In the genomic region with DNA sequence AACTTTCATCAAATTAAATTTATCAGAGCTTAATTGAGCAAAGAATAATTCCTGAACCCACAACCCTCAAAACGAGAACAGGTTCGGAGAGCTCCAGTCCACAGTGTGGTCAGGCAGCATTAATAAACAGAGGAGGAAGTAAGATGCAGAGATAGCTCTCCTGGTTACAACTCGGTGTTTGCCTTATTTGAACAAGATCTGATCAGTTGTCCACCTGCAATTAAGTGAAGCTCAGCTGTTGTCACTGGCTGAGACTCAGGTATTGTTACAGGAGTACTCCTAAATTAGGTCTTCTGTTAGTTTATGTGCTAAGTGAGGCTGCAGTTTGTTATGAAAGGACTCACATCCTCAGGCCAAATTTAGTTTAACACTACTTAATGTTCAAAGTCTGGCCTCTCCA, we compare ENCODE assay signal across 19 cellular contexts.
DNase-seq lines count a peak whose midpoint lies in the region; ATAC-seq and TF ChIP-seq lines count a peak whose summit lies in the region.
"Had no signal": no experiment of that assay in that cellular context is flagged by ENCODE, and none has a peak within 500 bp of the region (broad histone marks: within the 10 kb centered on the region; RNA-seq: fewer than 3 reads in every experiment).

No MANE protein-coding gene starts in this region.

- H3K27ac Mint-ChIP-seq in activated T-helper 1 cell treated with anti-CD3 and anti-CD28 coated beads, Interleukin-12 subunit alpha, Interleukin-12 subunit beta, Interleukin-2, Interleukin-4 antibody, amounts not matched to agents 30 ng/mL and 10 ng/mL and 1 ng/mL, durations not matched to agents 14 hours and 24 hours and 36 hours, result no peak overlapping the region
- H3K27ac Mint-ChIP-seq: activated CD4-positive, alpha-beta memory T cell treated with anti-CD3 and anti-CD28 coated beads for 36 hours; activated naive CD4-positive, alpha-beta T cell treated with anti-CD3 and anti-CD28 coated beads for 36 hours; naive thymus-derived CD8-positive, alpha-beta T cell had no signal

- intact Hi-C loops in IMR-90 (cut with micrococcal nuclease), result loop anchor here (5.0 to 10.0 kb wide), 3 partner anchors 308 to 1255 kb away; no protein-coding TSS in a partner anchor
- intact Hi-C loops in left colon (cut with DNase I, micrococcal nuclease), result loop anchor here in 1 of 2 donors (10.0 kb wide), 1 partner anchor 458 kb away; no protein-coding TSS in a partner anchor
- intact Hi-C loops in activated T-helper 1 cell treated with anti-CD3 and anti-CD28 coated beads, Interleukin-12 subunit alpha, Interleukin-12 subunit beta, Interleukin-2, Interleukin-4 antibody, amounts not matched to agents 30 ng/mL and 10 ng/mL and 1 ng/mL, durations not matched to agents 14 hours and 24 hours and 36 hours (cut with micrococcal nuclease), result no loop called here

- H4K8ac ChIP-seq in IMR-90 (ENCODE audit: low read depth in 2 of 2, low read length in 2 of 2), result no peak overlapping the region

- H3K9me1 ChIP-seq in IMR-90 (ENCODE audit: insufficient read depth, low read length), result no peaks in the 10 kb centered on the region

- no peak for ATAC-seq in IMR-90 (ENCODE audit: low read depth)
- peak; percentile 33 for ATAC-seq in left colon
- ATAC-seq: gastrocnemius medialis; naive thymus-derived CD8-positive, alpha-beta T cell; stimulated activated naive CD8-positive, alpha-beta T cell treated with anti-CD3 and anti-CD28 coated beads, Interleukin-15, Interleukin-2, amounts not matched to agents 100 U/mL and 50 U/mL, for 24 hours had no signal

- H4K5ac ChIP-seq in IMR-90 (ENCODE audit: low read depth, low read length), result no peak overlapping the region

- in situ Hi-C loops in IMR-90 (cut with MboI; ENCODE audit: low sequenced_read_pairs), result loop anchor here (10.0 to 25.0 kb wide), 4 partner anchors 58 to 708 kb away; no protein-coding TSS in a partner anchor

- H3K4me2 ChIP-seq in IMR-90 (ENCODE audit: low read depth, low read length), result no peak overlapping the region

- no peaks in the 10 kb centered on the region for H3K36me3 Mint-ChIP-seq in activated T-helper 1 cell treated with anti-CD3 and anti-CD28 coated beads, Interleukin-12 subunit alpha, Interleukin-12 subunit beta, Interleukin-2, Interleukin-4 antibody, amounts not matched to agents 30 ng/mL and 10 ng/mL and 1 ng/mL, durations not matched to agents 14 hours and 24 hours and 36 hours (ENCODE audit: low read depth)
- H3K36me3 Mint-ChIP-seq: activated CD4-positive, alpha-beta memory T cell treated with anti-CD3 and anti-CD28 coated beads for 36 hours; naive thymus-derived CD8-positive, alpha-beta T cell had no signal

- no peak for TF ChIP-seq CTCF in IMR-90 (conservative IDR thresholded peaks at IDR 0.05; ENCODE audit: low read depth, low read length)

- H3K27me3 Mint-ChIP-seq in activated T-helper 1 cell treated with anti-CD3 and anti-CD28 coated beads, Interleukin-12 subunit alpha, Interleukin-12 subunit beta, Interleukin-2, Interleukin-4 antibody, amounts not matched to agents 30 ng/mL and 10 ng/mL and 1 ng/mL, durations not matched to agents 14 hours and 24 hours and 36 hours (ENCODE audit: insufficient read depth), result no peaks in the 10 kb centered on the region
- H3K27me3 Mint-ChIP-seq: activated CD4-positive, alpha-beta memory T cell treated with anti-CD3 and anti-CD28 coated beads for 36 hours had no signal

- no peak overlapping the region for H2AFZ ChIP-seq in IMR-90 (replicated peaks; ENCODE audit: low read length, poor library complexity)
- H2AFZ ChIP-seq: parathyroid adenoma had no signal

- no peak overlapping the region; the same call in 1 of the 2 replicates for H2AK5ac ChIP-seq in IMR-90 (ENCODE audit: low read depth, low read length)

- DNase-seq in DMS153 treated with DMSO at 0.1 percent for 48 hours (lab: John Stamatoyannopoulos, UW; ENCODE audit: unreplicated experiment), result peak; percentile 30
- DNase-seq in IMR-90, result no peak
- peak; percentile 79 for DNase-seq in NCI-H748 treated with DMSO at 0.1 percent for 48 hours (lab: John Stamatoyannopoulos, UW)
- DNase-seq in left colon, result no peak
- DNase-seq in midbrain (lab: John Stamatoyannopoulos, UW), result no peak
- no peak for DNase-seq in activated T-helper 1 cell treated with anti-CD3 and anti-CD28 coated beads, Interleukin-12 subunit alpha, Interleukin-12 subunit beta, Interleukin-2, Interleukin-4 antibody, amounts not matched to agents 30 ng/mL and 10 ng/mL and 1 ng/mL, durations not matched to agents 14 hours and 24 hours and 36 hours (ENCODE audit: low spot score)
- DNase-seq in C1 segment of cervical spinal cord (lab: John Stamatoyannopoulos, UW), result no peak
- DNase-seq: activated CD4-positive, alpha-beta memory T cell treated with anti-CD3 and anti-CD28 coated beads for 36 hours; activated naive CD4-positive, alpha-beta T cell treated with anti-CD3 and anti-CD28 coated beads for 36 hours; activated T-cell treated with anti-CD3 and anti-CD28 coated beads for 4 hours; anterior cingulate cortex; caudate nucleus; gastrocnemius medialis; naive thymus-derived CD8-positive, alpha-beta T cell; NCI-H2171; stimulated activated CD4-positive, alpha-beta T cell treated with anti-CD3 and anti-CD28 coated beads, Interleukin-1b, Interleukin-23, amount 100 ng/mL, for 48 hours; stimulated activated naive CD8-positive, alpha-beta T cell treated with anti-CD3 and anti-CD28 coated beads, Interleukin-15, Interleukin-2, amounts not matched to agents 100 U/mL and 50 U/mL, for 24 hours had no signal

- CTCF ChIA-PET in IMR-90 (lab: Yijun Ruan, JAX), result interaction anchor here (0.6 to 1.3 kb wide), 4 partner anchors 178 to 460 kb away, joined by 3 read pairs; no protein-coding TSS in a partner anchor

- H3K4me1 ChIP-seq in IMR-90 (ENCODE audit: control insufficient read depth, insufficient read depth, low read length), result no peaks in the 10 kb centered on the region
- H3K4me1 ChIP-seq: parathyroid adenoma had no signal

- no peak overlapping the region for H2BK15ac ChIP-seq in IMR-90 (ENCODE audit: low read depth, low read length)

- H3K9me3 Mint-ChIP-seq in activated T-helper 1 cell treated with anti-CD3 and anti-CD28 coated beads, Interleukin-12 subunit alpha, Interleukin-12 subunit beta, Interleukin-2, Interleukin-4 antibody, amounts not matched to agents 30 ng/mL and 10 ng/mL and 1 ng/mL, durations not matched to agents 14 hours and 24 hours and 36 hours, result no peaks in the 10 kb centered on the region
- H3K9me3 Mint-ChIP-seq: activated CD4-positive, alpha-beta memory T cell treated with anti-CD3 and anti-CD28 coated beads for 36 hours; activated naive CD4-positive, alpha-beta T cell treated with anti-CD3 and anti-CD28 coated beads for 36 hours had no signal

- H2AK9ac ChIP-seq in IMR-90 (replicated peaks; ENCODE audit: low read depth, low read length, poor library complexity), result no peak overlapping the region

- H2BK120ac ChIP-seq in IMR-90 (ENCODE audit: low read depth, low read length), result no peak overlapping the region

- H3K18ac ChIP-seq in IMR-90 (ENCODE audit: low read depth, low read length), result peak overlapping the region; percentile 48; the same call in 1 of the 2 replicates

- POLR2A ChIA-PET in IMR-90 (lab: Charles Lee; ENCODE audit: unreplicated experiment), result no interaction called here

- H2BK20ac ChIP-seq in IMR-90 (ENCODE audit: low read depth, low read length), result no peak overlapping the region

- H3K56ac ChIP-seq in IMR-90 (ENCODE audit: extremely low read depth, insufficient read depth, low read length), result no peak overlapping the region

- H2BK5ac ChIP-seq in IMR-90 (ENCODE audit: low read depth, low read length, poor library complexity, severe bottlenecking), result no peak overlapping the region

- H3K27ac ChIP-seq in IMR-90 (ENCODE audit: insufficient read depth, low read length), result no peak overlapping the region
- H3K27ac ChIP-seq: gastrocnemius medialis, parathyroid adenoma, tibial nerve had no signal

- dilution Hi-C loops in IMR-90 (cut with HindIII; ENCODE audit: low sequenced_read_pairs, unreplicated experiment), result no loop called here

- H3K4ac ChIP-seq in IMR-90 (ENCODE audit: low read depth, low read length), result no peak overlapping the region

- no peak overlapping the region for H3K4me3 Mint-ChIP-seq in activated T-helper 1 cell treated with anti-CD3 and anti-CD28 coated beads, Interleukin-12 subunit alpha, Interleukin-12 subunit beta, Interleukin-2, Interleukin-4 antibody, amounts not matched to agents 30 ng/mL and 10 ng/mL and 1 ng/mL, durations not matched to agents 14 hours and 24 hours and 36 hours
- H3K4me3 Mint-ChIP-seq: activated CD4-positive, alpha-beta memory T cell treated with anti-CD3 and anti-CD28 coated beads for 36 hours; activated naive CD4-positive, alpha-beta T cell treated with anti-CD3 and anti-CD28 coated beads for 36 hours; naive thymus-derived CD8-positive, alpha-beta T cell had no signal

- H3K36me3 ChIP-seq in IMR-90 (ENCODE audit: control insufficient read depth, insufficient read depth, low read length), result no peaks in the 10 kb centered on the region
- H3K36me3 ChIP-seq: gastrocnemius medialis, tibial nerve had no signal

- no CpG with 5 or more reads among the region's 3 CpGs for WGBS in IMR-90 (ENCODE audit: extremely low coverage in 2 of 2, insufficient read length in 1 of 2), 2 experiments

- H4K91ac ChIP-seq in IMR-90 (ENCODE audit: insufficient read depth, low read depth, low read length), result no peak overlapping the region

- no peaks in the 10 kb centered on the region for H3K4me1 Mint-ChIP-seq in activated T-helper 1 cell treated with anti-CD3 and anti-CD28 coated beads, Interleukin-12 subunit alpha, Interleukin-12 subunit beta, Interleukin-2, Interleukin-4 antibody, amounts not matched to agents 30 ng/mL and 10 ng/mL and 1 ng/mL, durations not matched to agents 14 hours and 24 hours and 36 hours (ENCODE audit: low read depth)

- H3K79me1 ChIP-seq in IMR-90 (ENCODE audit: low read depth in 1 of 2, low read length in 2 of 2), result no peaks in the 10 kb centered on the region

- H3K14ac ChIP-seq in IMR-90 (replicated peaks; ENCODE audit: low read depth, low read length), result no peak overlapping the region

- no peak overlapping the region for H3K4me3 ChIP-seq in IMR-90 (ENCODE audit: insufficient read depth, low read depth, low read length)
- H3K4me3 ChIP-seq: gastrocnemius medialis, tibial nerve had no signal

- no peaks in the 10 kb centered on the region for H3K9me3 ChIP-seq in IMR-90 (ENCODE audit: control insufficient read depth, insufficient read depth, low read length)
- H3K9me3 ChIP-seq: gastrocnemius medialis, tibial nerve had no signal

- TF ChIP-seq RAD21 in IMR-90 (IDR thresholded peaks at IDR 0.05; ENCODE audit: low read length), result no peak

- no peaks in the 10 kb centered on the region for H4K20me1 ChIP-seq in IMR-90 (ENCODE audit: insufficient read depth, low read length)

- no peak for TF ChIP-seq POLR2A in IMR-90 (IDR thresholded peaks at IDR 0.05; ENCODE audit: low read depth, low read length)

- no peak overlapping the region for H3K9ac ChIP-seq in IMR-90 (ENCODE audit: low read depth, low read length)
- H3K9ac ChIP-seq: parathyroid adenoma had no signal

- H3K27me3 ChIP-seq in IMR-90 (ENCODE audit: control insufficient read depth, insufficient read depth, low read length), result no peaks in the 10 kb centered on the region
- H3K27me3 ChIP-seq: gastrocnemius medialis, tibial nerve had no signal

- no TSS peak for BruUV-seq in IMR-90 (replicated peaks; lab: Mats Ljungman, UMichigan)

- no peak overlapping the region for H3K23ac ChIP-seq in IMR-90 (ENCODE audit: low read depth, low read length)

TF ChIP-seq in IMR-90, 13 proteins besides CTCF, POLR2A, EP300 and RAD21 (continues in another document):
- no peak for TF ChIP-seq BHLHE40 (IDR thresholded peaks at IDR 0.05; ENCODE audit: low read depth, low read length)

Comparison
In these comparisons a context has a peak if more than half of its experiments do, and no peak if none do; other contexts are left out.
1. DNase-seq: peak in DMS153 treated with DMSO at 0.1 percent for 48 hours (single experiment) and NCI-H748 treated with DMSO at 0.1 percent for 48 hours (single experiment); none in IMR-90 (single experiment), left colon (0 of 2), midbrain (single experiment), activated T-helper 1 cell treated with anti-CD3 and anti-CD28 coated beads, Interleukin-12 subunit alpha, Interleukin-12 subunit beta, Interleukin-2, Interleukin-4 antibody, amounts not matched to agents 30 ng/mL and 10 ng/mL and 1 ng/mL, durations not matched to agents 14 hours and 24 hours and 36 hours (single experiment) and C1 segment of cervical spinal cord (0 of 14).